In the genomic region with DNA sequence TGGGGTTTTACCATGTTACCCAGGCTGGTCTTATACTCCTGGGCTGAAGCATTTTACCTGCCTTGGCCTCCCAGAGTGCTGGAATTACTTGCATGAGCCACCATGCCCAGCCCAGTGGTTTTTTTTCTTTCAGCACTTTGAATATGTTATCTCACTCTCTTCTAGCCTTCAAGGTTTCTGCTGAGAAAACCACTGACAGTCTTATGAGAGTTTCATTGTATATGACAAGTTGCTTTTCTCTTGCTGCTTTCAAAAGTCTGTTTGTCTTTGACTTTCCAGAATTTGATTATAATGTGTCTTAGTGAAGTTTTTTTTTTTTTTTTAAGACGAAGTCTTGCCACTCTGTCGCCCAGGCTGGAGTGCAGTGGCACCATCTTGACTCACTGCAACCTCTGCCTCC, we compare ENCODE assay signal across 37 cellular contexts.
"Had no signal": no experiment of that assay in that cellular context is flagged by ENCODE, and none has a peak within 500 bp of the region (broad histone marks: within the 10 kb centered on the region; RNA-seq: fewer than 3 reads in every experiment).

No MANE protein-coding gene starts in this region.

- H3K27me3 Mint-ChIP-seq: activated B cell treated with CpG ODN at 0.5 μM for 24 hours; activated CD4-positive, alpha-beta memory T cell treated with anti-CD3 and anti-CD28 coated beads for 36 hours; activated CD4-positive, alpha-beta T cell treated with anti-CD3 and anti-CD28 coated beads, Interleukin-2, amount 10 ng/mL, durations not matched to agents 24 days and 14 days; activated CD8-positive, alpha-beta T cell treated with anti-CD3 and anti-CD28 coated beads for 36 hours; activated naive CD8-positive, alpha-beta T cell treated with anti-CD3 and anti-CD28 coated beads for 36 hours; activated T-helper 17 cell treated with anti-CD3 and anti-CD28 coated beads, Interleukin-2, amount 50 U/mL, for 72 hours; brain; central memory CD8-positive, alpha-beta T cell had no signal

- ATAC-seq: activated CD8-positive, alpha-beta T cell treated with anti-CD3 and anti-CD28 coated beads for 36 hours; activated T-cell treated with anti-CD3 and anti-CD28 coated beads, Interleukin-2, amount 50 U/mL, for 4 hours; activated T-cell treated with anti-CD3 and anti-CD28 coated beads, Interleukin-2, amount 50 U/mL, for 72 hours; activated T-helper 17 cell treated with anti-CD3 and anti-CD28 coated beads, Interleukin-2, amount 50 U/mL, for 72 hours had no signal

- H3K9me3 ChIP-seq: colonic mucosa had no signal

- H3K4me1 ChIP-seq: colonic mucosa had no signal

- FAIRE-seq: bronchial epithelial cell, TTC549 had no signal

- H3K4me3 Mint-ChIP-seq: activated B cell treated with CpG ODN at 0.5 μM for 24 hours; activated CD4-positive, alpha-beta memory T cell treated with anti-CD3 and anti-CD28 coated beads for 36 hours; activated CD4-positive, alpha-beta T cell treated with anti-CD3 and anti-CD28 coated beads, Interleukin-2, amount 10 ng/mL, durations not matched to agents 24 days and 14 days; activated CD8-positive, alpha-beta T cell treated with anti-CD3 and anti-CD28 coated beads for 36 hours; activated naive CD4-positive, alpha-beta T cell treated with anti-CD3 and anti-CD28 coated beads for 36 hours; activated naive CD8-positive, alpha-beta T cell treated with anti-CD3 and anti-CD28 coated beads for 36 hours; activated T-cell treated with anti-CD3 and anti-CD28 coated beads, Interleukin-2, amount 50 U/mL, for 4 hours; activated T-cell treated with anti-CD3 and anti-CD28 coated beads, Interleukin-2, amount 50 U/mL, for 72 hours; activated T-helper 1 cell treated with anti-CD3 and anti-CD28 coated beads, Interleukin-12 subunit alpha, Interleukin-12 subunit beta, Interleukin-2, Interleukin-4 antibody, amounts not matched to agents 30 ng/mL and 10 ng/mL and 1 ng/mL, durations not matched to agents 14 hours and 24 hours and 36 hours; activated T-helper 17 cell treated with anti-CD3 and anti-CD28 coated beads, Interleukin-2, amount 50 U/mL, for 72 hours; brain; central memory CD8-positive, alpha-beta T cell; T-helper 2 cell treated with Interferon-gamma antibody and Interleukin-4, amounts not matched to agents 5 μg/mL and 100 μg/mL, for 36 hours had no signal

- H3K36me3 ChIP-seq: adrenal gland, cardiac muscle cell, colonic mucosa had no signal

- DNase-seq: activated B cell treated with CpG ODN at 0.5 μM for 24 hours; activated CD4-positive, alpha-beta memory T cell treated with anti-CD3 and anti-CD28 coated beads for 36 hours; activated CD4-positive, alpha-beta T cell treated with anti-CD3 and anti-CD28 coated beads for 4 hours; activated CD4-positive, alpha-beta T cell treated with anti-CD3 and anti-CD28 coated beads, Interleukin-2, amount 10 ng/mL, durations not matched to agents 24 days and 14 days; activated CD4-positive, alpha-beta T cell treated with anti-CD3 and anti-CD28 coated beads, Interleukin-2, amount 50 U/mL, for 1 hour; activated CD4-positive, alpha-beta T cell treated with anti-CD3 and anti-CD28 coated beads, Interleukin-2, amount 50 U/mL, for 4 hours; activated CD4-positive, CD25-positive, alpha-beta regulatory T cell treated with anti-CD3 and anti-CD28 coated beads, Interleukin-2, amount 50 U/mL, for 72 hours; activated CD8-positive, alpha-beta memory T cell treated with anti-CD3 and anti-CD28 coated beads, Interleukin-2, amount 50 U/mL, for 4 hours; activated CD8-positive, alpha-beta T cell treated with anti-CD3 and anti-CD28 coated beads for 36 hours; activated effector memory CD4-positive, alpha-beta T cell treated with anti-CD3 and anti-CD28 coated beads, Interleukin-2, amount 50 U/mL, for 16 hours; activated gamma-delta T cell treated with Interleukin-2 at 50 U/mL for 16 hours; activated naive CD4-positive, alpha-beta T cell; activated naive CD4-positive, alpha-beta T cell treated with anti-CD3 and anti-CD28 coated beads for 36 hours; activated naive CD4-positive, alpha-beta T cell treated with anti-CD3 and anti-CD28 coated beads, Interleukin-2, amount 50 U/mL, for 16 hours; activated naive CD8-positive, alpha-beta T cell treated with anti-CD3 and anti-CD28 coated beads for 36 hours; activated T-cell treated with anti-CD3 and anti-CD28 coated beads for 4 hours; activated T-cell treated with anti-CD3 and anti-CD28 coated beads, Interleukin-2, amount 50 U/mL, for 1 hour; activated T-cell treated with anti-CD3 and anti-CD28 coated beads, Interleukin-2, amount 50 U/mL, for 4 hours; activated T-cell treated with anti-CD3 and anti-CD28 coated beads, Interleukin-2, amount 50 U/mL, for 72 hours; adrenal gland; amniotic stem cell; aorta; caudate nucleus; cerebellar nuclear complex; colonic mucosa; T-helper 2 cell; T-helper 9 cell had no signal

- H3K27me3 ChIP-seq: adrenal gland, cardiac muscle cell, colonic mucosa had no signal

- H3K27ac Mint-ChIP-seq: activated B cell treated with CpG ODN at 0.5 μM for 24 hours; activated CD4-positive, alpha-beta memory T cell treated with anti-CD3 and anti-CD28 coated beads for 36 hours; activated CD4-positive, alpha-beta T cell treated with anti-CD3 and anti-CD28 coated beads, Interleukin-2, amount 10 ng/mL, durations not matched to agents 24 days and 14 days; activated naive CD4-positive, alpha-beta T cell treated with anti-CD3 and anti-CD28 coated beads for 36 hours; activated naive CD4-positive, alpha-beta T cell treated with anti-CD3 and anti-CD28 coated beads, Interleukin-2, amount 50 U/mL, for 72 hours; activated T-helper 1 cell treated with anti-CD3 and anti-CD28 coated beads, Interleukin-12 subunit alpha, Interleukin-12 subunit beta, Interleukin-2, Interleukin-4 antibody, amounts not matched to agents 30 ng/mL and 10 ng/mL and 1 ng/mL, durations not matched to agents 14 hours and 24 hours and 36 hours; activated T-helper 17 cell treated with anti-CD3 and anti-CD28 coated beads, Interleukin-2, amount 50 U/mL, for 72 hours; brain; T-helper 2 cell treated with Interferon-gamma antibody and Interleukin-4, amounts not matched to agents 5 μg/mL and 100 μg/mL, for 36 hours had no signal

- H3K27ac ChIP-seq: adrenal gland, cardiac muscle cell, colonic mucosa, VCaP had no signal

- H3K4me3 ChIP-seq: adrenal gland, cardiac muscle cell, colonic mucosa had no signal
